8 cellular contexts compared by ENCODE assay signal in genomic region chr16:4404247-4404966, GRCh38. TPM values are rescaled to one million over a fixed set of nuclear protein-coding genes. Genes with fewer than 3 reads are reported as not detected.
DNase-seq lines count a peak whose midpoint lies in the region; ATAC-seq and TF ChIP-seq lines count a peak whose summit lies in the region.

No MANE protein-coding gene starts in this region.

- peaks cover 0 to 29% (median 3%) of the 10 kb centered on the region in 3 donors for H3K4me1 ChIP-seq in gastroesophageal sphincter

- no peak for TF ChIP-seq POLR2A in gastroesophageal sphincter (IDR thresholded peaks at IDR 0.05)

- DNase-seq in D341Med (ENCODE audit: low spot score), result peak; percentile 84
- peak; percentile 89 for DNase-seq in HuH-7 (ENCODE audit: low spot score)
- DNase-seq in WERI-Rb-1, result peak; percentile 82
- DNase-seq in stimulated activated CD4-positive, alpha-beta T cell treated with anti-CD3 and anti-CD28 coated beads, Interleukin-1b, Interleukin-23, amount 100 ng/mL, for 48 hours, result peak; percentile 26
- DNase-seq in NCI-H2107 (lab: John Stamatoyannopoulos, UW), result no peak

- peak; percentile 87 for TF ChIP-seq CTCF in WERI-Rb-1 (IDR thresholded peaks at IDR 0.05; ENCODE audit: low read depth, low read length)
- TF ChIP-seq CTCF in gastroesophageal sphincter (IDR thresholded peaks at IDR 0.05), result peak in 3 of 4 experiments; percentile 33 to 63 (median 44)

- no peak for TF ChIP-seq EP300 in gastroesophageal sphincter (IDR thresholded peaks at IDR 0.05)

- ATAC-seq in gastroesophageal sphincter (no peak), GM18907 (IDR thresholded peaks at IDR 0.05; ENCODE audit: unreplicated experiment) (no peak)
- ATAC-seq in activated CD4-positive, CD25-positive, alpha-beta regulatory T cell treated with anti-CD3 and anti-CD28 coated beads, Interleukin-2, amount 50 U/mL, for 24 hours, result no peak

- 65 to 87% methylated on average over 3 to 14 of the region's 20 CpGs for WGBS in gastroesophageal sphincter (ENCODE audit: low coverage in 1 of 2), 2 donors

- H3K36me3 ChIP-seq in WERI-Rb-1 (no peaks in the 10 kb centered on the region; the same call in 1 of the 2 replicates), gastroesophageal sphincter (peaks cover 0 to 77% of the 10 kb centered on the region in 2 donors)

- no peak overlapping the region for H3K4me3 ChIP-seq in WERI-Rb-1 (ENCODE audit: low read depth, low read length)
- H3K4me3 ChIP-seq in gastroesophageal sphincter, result no peak overlapping the region

- H3K27ac ChIP-seq in WERI-Rb-1, result no peak overlapping the region
- H3K27ac ChIP-seq in gastroesophageal sphincter, result no peak overlapping the region

- H3K27me3 ChIP-seq in WERI-Rb-1 (ENCODE audit: insufficient read depth, low read depth, severe bottlenecking), result no peaks in the 10 kb centered on the region
- H3K27me3 ChIP-seq in gastroesophageal sphincter, result no peaks in the 10 kb centered on the region

- H3K9me3 ChIP-seq in WERI-Rb-1 (ENCODE audit: severe bottlenecking) (no peaks in the 10 kb centered on the region), gastroesophageal sphincter (no peaks in the 10 kb centered on the region)

RNA-seq across cellular contexts. Expression of gene CORO7, which starts 12.0 kb away (rescaled TPM):
- total RNA-seq in gastroesophageal sphincter, result 10 to 100 TPM; 11.0 to 38.9 (median 17.8) TPM

RNA-seq across cellular contexts. Expression of gene DNAJA3, which starts 21.3 kb away (rescaled TPM):
- 10 to 100 TPM; 39.6 to 55.6 (median 43.9) TPM for total RNA-seq in gastroesophageal sphincter

RNA-seq across cellular contexts. Expression of gene VASN, which starts 32.8 kb away (rescaled TPM):
- 10 to 100 TPM in 3 of 4 donors, 1 to 10 TPM in 1; 6.8 to 35.8 (median 19.9) TPM for total RNA-seq in gastroesophageal sphincter

RNA-seq across cellular contexts. Expression of gene PAM16, which starts 53.3 kb away (rescaled TPM):
- total RNA-seq in gastroesophageal sphincter, result 10 to 100 TPM; 26.0 to 37.3 (median 34.7) TPM
